ENCODE assay signal across 17 cellular contexts in the genomic region with DNA sequence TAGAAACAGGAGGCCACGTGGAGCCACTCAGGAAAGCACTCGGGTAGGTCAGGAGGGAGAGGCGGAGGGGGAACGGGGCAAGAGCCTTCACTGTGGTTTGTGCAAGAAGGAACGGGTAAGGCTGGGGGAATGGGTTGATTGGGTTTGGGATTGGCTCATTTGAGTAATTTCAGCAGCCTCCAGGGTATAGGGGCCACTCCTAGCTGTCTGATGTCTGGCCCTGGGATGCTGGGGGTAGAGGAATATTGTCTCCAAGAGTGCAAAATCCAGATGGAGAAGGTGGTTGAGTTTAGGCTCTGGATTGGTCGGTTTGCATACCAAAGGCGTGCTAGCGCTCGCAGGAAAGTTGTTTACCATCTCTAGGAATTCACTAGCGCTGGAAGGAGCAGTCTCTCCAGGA. TPM values are rescaled to one million over a fixed set of nuclear protein-coding genes. Genes with fewer than 3 reads are reported as not detected.
A peak's percentile ranks its signal among the peaks of the same experiment; 100 is the strongest.
DNase-seq lines count a peak whose midpoint lies in the region; TF ChIP-seq lines count a peak whose summit lies in the region.
"Had no signal": no experiment of that assay in that cellular context is flagged by ENCODE, and none has a peak within 500 bp of the region (broad histone marks: within the 10 kb centered on the region; RNA-seq: fewer than 3 reads in every experiment).

No MANE protein-coding gene starts in this region.

- H4K20me1 ChIP-seq in H9 (ENCODE audit: control insufficient read depth, insufficient read depth, insufficient read length) (no peaks in the 10 kb centered on the region), OCI-LY7 (ENCODE audit: insufficient read depth, low read length) (no peaks in the 10 kb centered on the region)
- H4K20me1 ChIP-seq: BLaER1 treated with 17β-estradiol and CSF1 and Interleukin-3, amounts not matched to agents 10 nM and 100 nM had no signal

- H3K27ac Mint-ChIP-seq in H9 (peak overlapping the region in 1 of 3 experiments; percentile 52; a peak in 2 of 7 replicates), endodermal cell (no peak overlapping the region)
- H3K27ac Mint-ChIP-seq: CD8-positive, alpha-beta memory T cell had no signal

- no peak overlapping the region for H3K4ac ChIP-seq in H9 (ENCODE audit: low read depth, low read length)

- H3K9ac ChIP-seq in H9 (ENCODE audit: extremely low read depth, insufficient read length, low read length) (no peak overlapping the region), endodermal cell (ENCODE audit: extremely low read depth, low read length, poor library complexity, severe bottlenecking) (no peak overlapping the region)
- H3K9ac ChIP-seq: BLaER1 treated with 17β-estradiol and CSF1 and Interleukin-3, amounts not matched to agents 10 nM and 100 nM had no signal

- H2BK20ac ChIP-seq in H9 (ENCODE audit: low read depth, low read length, poor library complexity, severe bottlenecking) = no peak overlapping the region

- H3K27me3 ChIP-seq in H9 (ENCODE audit: insufficient read depth, low read length) (no peaks in the 10 kb centered on the region), endodermal cell (ENCODE audit: control insufficient read depth, insufficient read depth, low read length, poor library complexity, severe bottlenecking) (no peaks in the 10 kb centered on the region), thyroid gland (no peaks in the 10 kb centered on the region)
- H3K27me3 ChIP-seq: BLaER1 treated with 17β-estradiol and CSF1 and Interleukin-3, amounts not matched to agents 10 nM and 100 nM had no signal

- TF ChIP-seq POLR2A in thyroid gland (IDR thresholded peaks at IDR 0.05) = no peak

- H3K4me3 ChIP-seq in endodermal cell (ENCODE audit: low read length) (no peak overlapping the region), thyroid gland (replicated peaks in 1 of 3) (no peak overlapping the region), OCI-LY7 (ENCODE audit: low read depth, low read length, poor library complexity, severe bottlenecking) (no peak overlapping the region)
- H3K4me3 ChIP-seq: BLaER1 treated with 17β-estradiol and CSF1 and Interleukin-3, amounts not matched to agents 10 nM and 100 nM had no signal

- H3K79me2 ChIP-seq in H9 (ENCODE audit: insufficient read depth, low read length) (no peaks in the 10 kb centered on the region), OCI-LY7 (ENCODE audit: insufficient read depth, low read depth, low read length) (no peaks in the 10 kb centered on the region)

- H2AK5ac ChIP-seq in H9 (ENCODE audit: insufficient read length, low read length) = no peak overlapping the region

- no TSS peak for BruUV-seq in OCI-LY7 (replicated peaks; lab: Mats Ljungman, UMichigan)

- H3K27ac ChIP-seq in H9 (ENCODE audit: insufficient read length, low read depth, low read length) (no peak overlapping the region), endodermal cell (ENCODE audit: low read depth, low read length) (no peak overlapping the region), thyroid gland (no peak overlapping the region), OCI-LY7 (ENCODE audit: low read depth, low read length, poor library complexity, severe bottlenecking) (no peak overlapping the region)
- H3K27ac ChIP-seq: BLaER1 treated with 17β-estradiol and CSF1 and Interleukin-3, amounts not matched to agents 10 nM and 100 nM had no signal

- H2BK15ac ChIP-seq in H9 (ENCODE audit: low read depth, low read length) = no peak overlapping the region

- peaks cover 10% of the 10 kb centered on the region for H3K9me3 ChIP-seq in H9 (ENCODE audit: control insufficient read depth, low read depth, low read length)
- H3K9me3 ChIP-seq in endodermal cell (ENCODE audit: control insufficient read depth, low read length) = peaks cover 4% of the 10 kb centered on the region
- H3K9me3 ChIP-seq in thyroid gland = no peaks in the 10 kb centered on the region
- no peaks in the 10 kb centered on the region for H3K9me3 ChIP-seq in OCI-LY7 (ENCODE audit: low read length)

- no peak overlapping the region for H2BK120ac ChIP-seq in H9 (ENCODE audit: low read depth, low read length, poor library complexity, severe bottlenecking)

- POLR2A ChIA-PET in OCI-LY7 (lab: Charles Lee) = interaction anchor here (0.7 kb wide), 1 partner anchor 101 kb away, joined by 3 read pairs; no protein-coding TSS in a partner anchor

- WGBS in H9 (ENCODE audit: extremely low coverage, insufficient read length, low lambda C conversion rate) = no CpG with 5 or more reads among the region's 10 CpGs
- 92 to 93% methylated on average over 6 to 10 of the region's 10 CpGs for WGBS in endodermal cell (ENCODE audit: insufficient coverage in 1 of 2, insufficient read length in 1 of 2), 2 experiments
- 51 to 64% methylated on average over 10 of the region's 10 CpGs for WGBS in thyroid gland, 2 donors

- H3K36me3 ChIP-seq in endodermal cell (ENCODE audit: control insufficient read depth, insufficient read depth, low read length) = no peaks in the 10 kb centered on the region
- H3K36me3 ChIP-seq in thyroid gland = no peaks in the 10 kb centered on the region
- no peaks in the 10 kb centered on the region for H3K36me3 ChIP-seq in OCI-LY7 (ENCODE audit: insufficient read depth, low read length)
- H3K36me3 ChIP-seq: BLaER1 treated with 17β-estradiol and CSF1 and Interleukin-3, amounts not matched to agents 10 nM and 100 nM had no signal

- no peak overlapping the region for H3T11ph ChIP-seq in H9 (ENCODE audit: low read length)

- no peak overlapping the region for H3K18ac ChIP-seq in H9 (ENCODE audit: insufficient read length, low read depth, low read length)

- H2BK5ac ChIP-seq in H9 (ENCODE audit: insufficient read length, low read length) = no peak overlapping the region

- H4K5ac ChIP-seq in H9 (ENCODE audit: insufficient read length, low read depth, low read length) = no peak overlapping the region

- DNase-seq in GM13976 (ENCODE audit: low spot score) (peak; percentile 5), H9 (peak; percentile 10), endodermal cell (peak; percentile 34), thyroid gland (peak; percentile 37 to 42), OCI-LY7 (ENCODE audit: low spot score) (no peak), AG08396 (ENCODE audit: low spot score) (no peak), COR-L47 (lab: John Stamatoyannopoulos, UW) (no peak)
- DNase-seq: CD8-positive, alpha-beta memory T cell; DMS79 treated with DMSO at 0.1 percent for 48 hours; KBM-7; NCI-H187; NCI-H345; NCI-H524 treated with DMSO at 0.1 percent for 48 hours; PC-3; RPMI8226; SIG-M5 had no signal

- no peaks in the 10 kb centered on the region for H3K9me2 ChIP-seq in OCI-LY7 (ENCODE audit: insufficient read depth, low read length)

- TF ChIP-seq CTCF in GM13976 (IDR thresholded peaks at IDR 0.05; ENCODE audit: borderline replicate concordance, control extremely low read depth, extremely low read depth, insufficient read depth, missing control alignments) (no peak), H9 (conservative IDR thresholded peaks at IDR 0.05) (no peak), endodermal cell (conservative IDR thresholded peaks at IDR 0.05) (no peak), thyroid gland (IDR thresholded peaks at IDR 0.05) (no peak), OCI-LY7 (conservative IDR thresholded peaks at IDR 0.05; ENCODE audit: low read length) (no peak)

- no peak overlapping the region for H4K91ac ChIP-seq in H9 (ENCODE audit: insufficient read length, low read depth, low read length)

- H3K27me3 Mint-ChIP-seq in H9 (ENCODE audit: low read depth) (peaks cover 14% of the 10 kb centered on the region), endodermal cell (ENCODE audit: insufficient read depth) (peaks cover 3% of the 10 kb centered on the region)

- no peak overlapping the region for H3K23ac ChIP-seq in H9 (ENCODE audit: insufficient read length, low read depth, low read length)

- H3K23me2 ChIP-seq in H9 (ENCODE audit: insufficient read length, low read depth, low read length, poor library complexity, severe bottlenecking) = no peaks in the 10 kb centered on the region

- in situ Hi-C loops in GM13976 (cut with MboI; ENCODE audit: low sequenced_read_pairs, unreplicated experiment) = no loop called here

- H3K79me1 ChIP-seq in H9 (ENCODE audit: insufficient read depth, low read depth, low read length, poor library complexity, severe bottlenecking) = no peaks in the 10 kb centered on the region

- H2BK12ac ChIP-seq in H9 (ENCODE audit: insufficient read length, low read depth, low read length) = no peak overlapping the region

- no peak overlapping the region for H3K56ac ChIP-seq in H9 (ENCODE audit: insufficient read length, low read depth, low read length)

- no peak overlapping the region for H3K4me3 Mint-ChIP-seq in H9
- H3K4me3 Mint-ChIP-seq in endodermal cell = no peak overlapping the region

- H2AFZ ChIP-seq in H9 (ENCODE audit: low read length) = no peak overlapping the region
- H2AFZ ChIP-seq in OCI-LY7 (ENCODE audit: low read length) = no peak overlapping the region

- H3K36me3 Mint-ChIP-seq in H9 (ENCODE audit: insufficient read depth in 1 of 3, low read depth in 3 of 3) (peaks cover 4 to 10% (median 5%) of the 10 kb centered on the region in 3 experiments), endodermal cell (ENCODE audit: low read depth) (no peaks in the 10 kb centered on the region)

- peaks cover 5 to 13% of the 10 kb centered on the region in 2 experiments for H3K9me3 Mint-ChIP-seq in H9
- peaks cover 4% of the 10 kb centered on the region for H3K9me3 Mint-ChIP-seq in endodermal cell

- H3K4me2 ChIP-seq in H9 (ENCODE audit: insufficient read depth, insufficient read length, low read length) (no peak overlapping the region), OCI-LY7 (ENCODE audit: low read length) (no peak overlapping the region)
- H3K4me2 ChIP-seq: BLaER1 treated with 17β-estradiol and CSF1 and Interleukin-3, amounts not matched to agents 10 nM and 100 nM had no signal

- no peak overlapping the region for H4K8ac ChIP-seq in H9 (replicated peaks; ENCODE audit: insufficient read length, low read depth, low read length)

- no peak overlapping the region for H3K14ac ChIP-seq in H9 (ENCODE audit: insufficient read depth, low read length)

- H3K4me1 Mint-ChIP-seq in H9 (peaks cover 11 to 19% of the 10 kb centered on the region in 2 experiments), endodermal cell (no peaks in the 10 kb centered on the region)
- H3K4me1 Mint-ChIP-seq: CD8-positive, alpha-beta memory T cell had no signal

- no peaks in the 10 kb centered on the region for H3K4me1 ChIP-seq in H9 (ENCODE audit: insufficient read depth, low read length)
- no peaks in the 10 kb centered on the region for H3K4me1 ChIP-seq in endodermal cell (ENCODE audit: control insufficient read depth, insufficient read depth, low read length)
- no peaks in the 10 kb centered on the region for H3K4me1 ChIP-seq in thyroid gland
- no peaks in the 10 kb centered on the region for H3K4me1 ChIP-seq in OCI-LY7 (ENCODE audit: insufficient read depth, low read length, poor library complexity, severe bottlenecking)

- intact Hi-C loops in thyroid gland (cut with DNase I) (no loop called here), OCI-LY7 (cut with micrococcal nuclease; ENCODE audit: unreplicated experiment) (no loop called here)

- CTCF ChIA-PET in OCI-LY7 (lab: Charles Lee; ENCODE audit: unreplicated experiment) = no interaction called here

RNA-seq across cellular contexts. Expression of a gene that starts 47.2 kb away (rescaled TPM):
- total RNA-seq in H9 (2021) = 0.50 TPM in 1 of 2 replicates, not detected in the other
- total RNA-seq in endodermal cell = not detected
- polyA plus RNA-seq in endodermal cell (2013, experiment 1 of 2) = not detected
- polyA plus RNA-seq in endodermal cell (2013, experiment 2 of 2) = not detected
- not detected for total RNA-seq in thyroid gland
- not detected in 2 replicates for total RNA-seq in OCI-LY7 (2014; rRNA removed; shearing (Covaris generic))
- total RNA-seq in OCI-LY7 (2022) = not detected in 2 replicates
- total RNA-seq: CD8-positive, alpha-beta memory T cell had no signal
- polyA plus RNA-seq: CD8-positive, alpha-beta memory T cell had no signal

Comparison
In these comparisons a context has a peak if more than half of its experiments do, and no peak if none do; other contexts are left out.
1. DNase-seq: peak in GM13976 (single experiment), H9 (single experiment), endodermal cell (single experiment) and thyroid gland (2 of 2); none in OCI-LY7 (single experiment), AG08396 (single experiment) and COR-L47 (single experiment).